8 cellular contexts compared by ENCODE assay signal in the genomic region with DNA sequence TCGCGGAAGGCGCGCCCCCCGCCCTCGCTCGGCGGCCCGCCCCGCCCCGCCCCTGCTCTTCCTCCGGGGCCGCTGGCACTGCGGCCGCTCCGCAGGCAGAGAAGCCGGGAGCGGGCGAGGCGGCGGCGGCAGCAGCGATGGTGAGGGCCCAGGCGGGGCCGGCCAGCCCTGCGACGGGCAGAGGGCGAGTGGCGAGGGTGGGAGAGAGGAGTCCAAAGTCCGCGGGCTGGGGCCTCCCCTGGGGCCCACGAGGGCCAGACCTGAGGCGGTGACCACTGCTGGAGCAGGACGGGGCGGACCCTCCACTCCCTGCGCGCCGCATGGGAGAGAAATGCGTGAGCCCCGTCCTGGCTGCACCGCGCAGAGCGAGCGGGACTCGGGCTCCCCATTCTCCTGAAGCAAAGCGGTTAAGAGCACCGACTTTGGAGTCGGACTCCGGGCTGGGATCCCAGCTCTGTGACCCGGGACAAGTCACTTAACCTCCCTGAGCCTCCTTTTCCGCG. TPM values are rescaled to one million over a fixed set of nuclear protein-coding genes. Genes with fewer than 3 reads are reported as not detected.
A peak's percentile ranks its signal among the peaks of the same experiment; 100 is the strongest.
DNase-seq lines count a peak whose midpoint lies in the region; FAIRE-seq and TF ChIP-seq lines count a peak whose summit lies in the region.

A gene with protein sequence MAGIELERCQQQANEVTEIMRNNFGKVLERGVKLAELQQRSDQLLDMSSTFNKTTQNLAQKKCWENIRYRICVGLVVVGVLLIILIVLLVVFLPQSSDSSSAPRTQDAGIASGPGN (plus strand): TSS at position 78 of the 503 bp plus-strand sequence. CDS start 60 bp downstream, at position 138.

- peak within 1 kb of the TSS; percentile 65; the same call in 1 of the 2 replicates for H2BK15ac ChIP-seq in H1 (ENCODE audit: low read length)

- H3K79me2 ChIP-seq in H1 (ENCODE audit: control insufficient read depth in 1 of 2, insufficient read depth in 2 of 2, low read length in 2 of 2): no peaks in the 10 kb centered on the region

- H3K36me3 ChIP-seq in H1 (ENCODE audit: control insufficient read depth in 2 of 4, insufficient read depth in 4 of 4, low read length in 3 of 4) (no peaks in the 10 kb centered on the region), uterus (no peaks in the 10 kb centered on the region)

- 6% methylated on average over 31 of the region's 52 CpGs; no CpG with 5 or more reads in 1 of the 2 experiments for WGBS in H1 (ENCODE audit: extremely low coverage in 1 of 2, insufficient coverage in 1 of 2, insufficient read length in 1 of 2, insufficient replicate concordance in 2 of 2, low coverage in 1 of 2, low lambda C conversion rate in 2 of 2, missing lambda C conversion rate in 1 of 2), 2 experiments

- peak within 1 kb of the TSS; percentile 66 for H2AFZ ChIP-seq in H1 (ENCODE audit: low read length)

- peaks cover 5% of the 10 kb centered on the region; the same call in 1 of the 2 replicates for H3K23me2 ChIP-seq in H1 (ENCODE audit: low read depth, low read length)

- peak within 1 kb of the TSS; percentile 67 to 89 for H3K4me2 ChIP-seq in H1 (ENCODE audit: insufficient read depth in 1 of 2, low read depth in 2 of 2, low read length in 2 of 2)

- H4K91ac ChIP-seq in H1 (replicated peaks; ENCODE audit: insufficient read length, low read length): no peak within 1 kb of the TSS

- no peak within 1 kb of the TSS for H3K4ac ChIP-seq in H1 (replicated peaks; ENCODE audit: insufficient read length, low read depth, low read length)

- no peak within 1 kb of the TSS for H3K56ac ChIP-seq in H1 (replicated peaks; ENCODE audit: insufficient read length, low read depth, low read length)

- H3K18ac ChIP-seq in H1 (ENCODE audit: extremely low read depth, low read length): no peak within 1 kb of the TSS

- TF ChIP-seq POLR2A in H1 (IDR thresholded peaks at IDR 0.05; ENCODE audit: control extremely low read depth in 1 of 2, low read depth in 2 of 2, low read length in 2 of 2) (no peak), uterus (IDR thresholded peaks at IDR 0.05) (peak; percentile 30 to 65)

- no peak for TF ChIP-seq EP300 in H1 (IDR thresholded peaks at IDR 0.05; ENCODE audit: borderline replicate concordance in 1 of 2, low read depth in 2 of 2, low read length in 2 of 2)

- no peak within 1 kb of the TSS for H2AK5ac ChIP-seq in H1 (ENCODE audit: low read depth, low read length)

- no peaks in the 10 kb centered on the region; the same call in 1 of the 2 replicates for H3K79me1 ChIP-seq in H1 (ENCODE audit: low read depth, low read length)

- no peak within 1 kb of the TSS for H3K23ac ChIP-seq in H1 (ENCODE audit: insufficient read length)

- H3K4me1 ChIP-seq in H1 (replicated peaks in 1 of 4; ENCODE audit: control insufficient read depth in 3 of 4, insufficient read depth in 4 of 4, low read length in 3 of 4) (peaks cover 0 to 14% (median 4%) of the 10 kb centered on the region in 4 experiments; a peak in 5 of 7 replicates), mononuclear cell (ENCODE audit: insufficient read depth, low read length) (peaks cover 94% of the 10 kb centered on the region), uterus (no peaks in the 10 kb centered on the region)

- POLR2A ChIA-PET in H1 (lab: Charles Lee; ENCODE audit: partially characterized antibody): interaction anchor here (1.0 to 2.0 kb wide), 5 partner anchors 8 to 27 kb away, joined by 3 to 15 read pairs (median 4); a partner anchor contains a TSS

- CTCF ChIA-PET in H1 (lab: Charles Lee; ENCODE audit: partially characterized antibody): interaction anchor here (0.9 kb wide), 1 partner anchor 15 kb away, joined by 5 read pairs; no protein-coding TSS in a partner anchor

- H3K4me3 ChIP-seq in H1 (ENCODE audit: extremely low read depth in 1 of 4, insufficient read depth in 2 of 4, low read depth in 3 of 4, low read length in 4 of 4) (peak within 1 kb of the TSS; percentile 23 to 64 (median 52)), mononuclear cell (ENCODE audit: low read length) (peak within 1 kb of the TSS; percentile 51), uterus (peak within 1 kb of the TSS; percentile 59 to 63)

- intact Hi-C loops in uterus (cut with DNase I; ENCODE audit: low total_unique reads): no loop called here

- no peak within 1 kb of the TSS for H3K14ac ChIP-seq in H1 (ENCODE audit: insufficient read length)

- peaks cover 8 to 34% (median 21%) of the 10 kb centered on the region in 4 experiments; a peak in 6 of 7 replicates for H3K27me3 ChIP-seq in H1 (replicated peaks in 1 of 4; ENCODE audit: control insufficient read depth in 3 of 4, extremely low read depth in 1 of 4, insufficient read depth in 3 of 4, low read length in 3 of 4)
- no peaks in the 10 kb centered on the region for H3K27me3 ChIP-seq in mononuclear cell (ENCODE audit: insufficient read depth, low read length)
- no peaks in the 10 kb centered on the region for H3K27me3 ChIP-seq in uterus

- H3K27ac ChIP-seq in H1 (ENCODE audit: low read depth, low read length): no peak within 1 kb of the TSS
- H3K27ac ChIP-seq in uterus: peak within 1 kb of the TSS; percentile 90 to 92

- peak; percentile 50 for DNase-seq in EL
- peak; percentile 11 for DNase-seq in HCEC 1CT
- DNase-seq in T-helper 2 cell: peak in 3 of 5 experiments; percentile 32 to 61 (median 33)
- peak in 1 of 2 experiments; percentile 64 for DNase-seq in H1 (ENCODE audit: low read depth in 1 of 2, low spot score in 2 of 2)
- DNase-seq in uterus: peak in 1 of 2 donors; percentile 56
- DNase-seq in ecto neural progenitor cell (ENCODE audit: low spot score): no peak
- DNase-seq in HK-2 (ENCODE audit: unreplicated experiment): no peak

- H4K5ac ChIP-seq in H1 (ENCODE audit: insufficient read length, low read depth, low read length): no peak within 1 kb of the TSS

- TF ChIP-seq RAD21 in H1 (IDR thresholded peaks at IDR 0.05 in 1 of 2, conservative IDR thresholded peaks at IDR 0.05 in 1 of 2; ENCODE audit: low read depth in 2 of 2, low read length in 2 of 2): no peak

- TF ChIP-seq CTCF in H1 (IDR thresholded peaks at IDR 0.05; ENCODE audit: control extremely low read depth in 1 of 3, insufficient read depth in 1 of 3, low read depth in 1 of 3, low read length in 3 of 3): no peak
- TF ChIP-seq CTCF in uterus (IDR thresholded peaks at IDR 0.05): peak in 1 of 4 experiments; percentile 15

- H2BK20ac ChIP-seq in H1 (ENCODE audit: low read length): no peak within 1 kb of the TSS

- H4K20me1 ChIP-seq in H1 (replicated peaks in 1 of 2; ENCODE audit: control insufficient read depth in 1 of 2, insufficient read depth in 2 of 2, low read length in 2 of 2): no peaks in the 10 kb centered on the region

- no peak within 1 kb of the TSS; the same call in 1 of the 2 replicates for H2BK12ac ChIP-seq in H1 (ENCODE audit: low read depth, low read length)

- peak within 1 kb of the TSS; percentile 19; the same call in 1 of the 2 replicates for H2BK5ac ChIP-seq in H1 (ENCODE audit: low read depth, low read length)

- H4K8ac ChIP-seq in H1 (ENCODE audit: extremely low read depth, insufficient read depth, low read length): no peak within 1 kb of the TSS

- FAIRE-seq in H1 (lab: Jason Lieb, UNC): no peak

- H3K9ac ChIP-seq in H1 (replicated peaks in 1 of 4; ENCODE audit: extremely low read depth in 1 of 4, low read depth in 3 of 4, low read length in 3 of 4): peak within 1 kb of the TSS in 1 of 4 experiments; percentile 19; a peak in 1 of 7 replicates

- no peak within 1 kb of the TSS for H2BK120ac ChIP-seq in H1 (replicated peaks; ENCODE audit: low read depth, low read length)

- H3K9me3 ChIP-seq in H1 (ENCODE audit: insufficient read depth in 2 of 2, low read depth in 1 of 2, low read length in 1 of 2) (no peaks in the 10 kb centered on the region), mononuclear cell (ENCODE audit: low read depth, low read length) (no peaks in the 10 kb centered on the region), uterus (no peaks in the 10 kb centered on the region)

TF ChIP-seq in H1, 55 proteins besides CTCF, POLR2A, EP300 and RAD21:
- no peak for TF ChIP-seq CBX8 (IDR thresholded peaks at IDR 0.05; ENCODE audit: borderline replicate concordance, low read depth, low read length)
- TF ChIP-seq SUZ12 (IDR thresholded peaks at IDR 0.05; ENCODE audit: low read length): 0 out of 2 replicates have a peak, but pooled peaks have one; percentile 62
- peak; percentile 70 for TF ChIP-seq KDM4A (IDR thresholded peaks at IDR 0.05; ENCODE audit: low read depth, low read length, severe bottlenecking)
- no peak for TF ChIP-seq RFX5 (IDR thresholded peaks at IDR 0.05; ENCODE audit: borderline replicate concordance, low read depth, low read length)
- TF ChIP-seq GABPA (IDR thresholded peaks at IDR 0.05; ENCODE audit: borderline replicate concordance, insufficient read depth, low read length): 0 out of 2 replicates have a peak, but pooled peaks have one; percentile 12
- TF ChIP-seq CBX5 (IDR thresholded peaks at IDR 0.05; ENCODE audit: low read depth, low read length): no peak
- TF ChIP-seq CHD2 (IDR thresholded peaks at IDR 0.05; ENCODE audit: low read length): no peak
- no peak for TF ChIP-seq HDAC2 (IDR thresholded peaks at IDR 0.05; ENCODE audit: borderline replicate concordance in 1 of 2, low read depth in 2 of 2, low read length in 2 of 2)
- no peak for TF ChIP-seq TAF1 (IDR thresholded peaks at IDR 0.05; ENCODE audit: low read depth, low read length)
- peak; percentile 61 for TF ChIP-seq ASH2L (IDR thresholded peaks at IDR 0.05; ENCODE audit: low read length)
- TF ChIP-seq TBP (IDR thresholded peaks at IDR 0.05; ENCODE audit: low read depth, low read length): peak; percentile 47; the same call in 1 of the 2 replicates
- TF ChIP-seq TCF12 (IDR thresholded peaks at IDR 0.05; ENCODE audit: low read depth, low read length): no peak
- peak; percentile 57 for TF ChIP-seq EZH2 (IDR thresholded peaks at IDR 0.05; ENCODE audit: low read depth, low read length, severe bottlenecking)

RNA-seq across cellular contexts. Expression of the gene that starts here (rescaled TPM):
- 4.7 and 5.2 TPM in 2 replicates for total RNA-seq in H1 (2021; fragmentation: NEBNext Ultra II Directional; extraction: Animal tissue kit (Norgen Biotek cat#: 25700))
- 13.4 and 14.2 TPM in 2 replicates for polyA plus RNA-seq in H1 (2011; rRNA removed)
- polyA plus RNA-seq in H1 (2011; cell fraction: cytosol; rRNA removed): 10.9 TPM
- polyA plus RNA-seq in H1 (2011; cell fraction: nucleus; rRNA removed): 11.4 TPM
- 4.9 to 9.1 TPM (median 7.5 TPM) in 4 replicates for polyA plus RNA-seq in H1 (2012, experiment 1 of 2)
- 10.2 TPM for polyA plus RNA-seq in H1 (2012, experiment 2 of 2)
- 7.4 TPM for polyA plus RNA-seq in H1 (2013, experiment 1 of 2)
- polyA plus RNA-seq in H1 (2013, experiment 2 of 2): 7.8 TPM
- polyA minus RNA-seq in H1 (2011; rRNA and poly(A)+ RNA removed): 3.0 and 3.4 TPM in 2 replicates
- 1.8 TPM for polyA minus RNA-seq in H1 (2011; cell fraction: cytosol; rRNA and poly(A)+ RNA removed)
- polyA minus RNA-seq in H1 (2011; cell fraction: nucleus; rRNA and poly(A)+ RNA removed): not detected
- total RNA-seq in mononuclear cell (8.9 TPM), uterus (100 to 1,000 TPM in 2 of 4 donors, 10 to 100 TPM in 2; 25.6 to 197 (median 99.5) TPM)

Comparison
In these comparisons a context has a peak if more than half of its experiments do, and no peak if none do; other contexts are left out.
1. DNase-seq: peak in EL (single experiment), HCEC 1CT (single experiment) and T-helper 2 cell (3 of 5); none in ecto neural progenitor cell (single experiment) and HK-2 (single experiment).
2. POLR2A ChIP-seq: peak in uterus (2 of 2); none in H1 (0 of 2).
3. Peak in every context shown above with its lines, with median percentiles within 50 percentile points of each other: H3K4me3 ChIP-seq.